In the genomic region with DNA sequence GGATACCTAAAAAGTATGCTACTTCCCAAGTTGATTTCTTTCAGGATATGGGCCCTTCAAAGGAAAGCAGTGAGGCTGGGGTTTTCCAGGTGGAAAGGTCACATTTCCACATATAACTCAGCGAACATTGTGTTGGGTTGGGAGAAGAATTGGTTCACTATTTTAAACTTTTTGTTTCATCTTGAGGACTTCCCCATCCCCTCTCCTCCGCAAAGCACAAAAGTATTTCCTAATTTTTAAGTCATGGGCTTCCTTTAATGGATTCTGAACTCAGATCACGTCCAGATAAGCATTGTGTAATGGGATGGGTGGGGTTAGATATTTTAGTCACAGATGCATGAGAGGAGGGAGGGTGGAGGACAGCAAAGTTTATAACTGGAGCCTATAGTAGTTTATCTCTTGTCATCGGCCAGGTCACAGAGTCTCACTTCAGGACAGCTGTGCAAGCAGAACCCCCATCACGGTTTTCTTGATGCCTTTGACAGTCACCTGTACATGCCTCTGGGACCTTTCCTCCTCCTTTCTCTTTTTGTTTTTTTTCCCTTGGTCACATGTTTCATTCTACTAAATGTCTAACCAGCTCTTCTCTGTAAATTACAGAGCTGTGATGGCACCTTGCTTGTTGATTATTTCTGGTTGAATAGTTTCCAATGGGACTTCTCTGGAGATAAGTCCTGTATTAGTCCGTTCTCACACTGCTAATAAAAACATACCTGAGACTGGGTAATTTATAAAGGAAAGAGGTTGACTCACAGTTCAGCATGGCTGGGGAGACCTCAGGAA, we compare ENCODE assay signal across 8 cellular contexts.
A peak's percentile ranks its signal among the peaks of the same experiment; 100 is the strongest.
DNase-seq lines count a peak whose midpoint lies in the region; ATAC-seq and TF ChIP-seq lines count a peak whose summit lies in the region.

No MANE protein-coding gene starts in this region.

- H3K36me3 Mint-ChIP-seq in endothelial cell (ENCODE audit: low read depth, unreplicated experiment) (no peaks in the 10 kb centered on the region), nephron (ENCODE audit: low read depth) (peaks cover 55% of the 10 kb centered on the region)

- DNase-seq in EH (ENCODE audit: low read depth), result peak; percentile 83
- DNase-seq in NCI-H146 treated with DMSO at 0.1 percent for 48 hours (lab: John Stamatoyannopoulos, UW; ENCODE audit: unreplicated experiment), result peak; percentile 22
- no peak for DNase-seq in endothelial cell (ENCODE audit: low spot score)
- no peak for DNase-seq in NCI-H82 (lab: John Stamatoyannopoulos, UW)
- DNase-seq in OCI-M2 (lab: John Stamatoyannopoulos, UW; ENCODE audit: unreplicated experiment), result no peak

- no peak for TF ChIP-seq CTCF in endothelial cell (IDR thresholded peaks at IDR 0.05; ENCODE audit: unreplicated experiment)
- no peak for TF ChIP-seq CTCF in nephron (IDR thresholded peaks at IDR 0.05; ENCODE audit: unreplicated experiment in 3 of 3)

- H3K27ac Mint-ChIP-seq in endothelial cell (ENCODE audit: unreplicated experiment), result peak overlapping the region; percentile 31
- peak overlapping the region; percentile 2 to 36 (median 34) for H3K27ac Mint-ChIP-seq in nephron

- H3K9me3 Mint-ChIP-seq in endothelial cell (ENCODE audit: unreplicated experiment), result no peaks in the 10 kb centered on the region
- H3K9me3 Mint-ChIP-seq in nephron, result no peaks in the 10 kb centered on the region

- H3K27me3 Mint-ChIP-seq in endothelial cell (ENCODE audit: unreplicated experiment) (peaks cover under 1% of the 10 kb centered on the region), nephron (ENCODE audit: low read depth) (no peaks in the 10 kb centered on the region)

- ATAC-seq in GM21786 (IDR thresholded peaks at IDR 0.05; ENCODE audit: unreplicated experiment), result no peak
- ATAC-seq in GM21447 (IDR thresholded peaks at IDR 0.05; ENCODE audit: unreplicated experiment), result no peak

- H3K4me3 Mint-ChIP-seq in endothelial cell (ENCODE audit: unreplicated experiment) (no peak overlapping the region), nephron (no peak overlapping the region)

- H3K4me1 Mint-ChIP-seq in endothelial cell (ENCODE audit: unreplicated experiment) (peaks cover 45% of the 10 kb centered on the region), nephron (peaks cover 17% of the 10 kb centered on the region)

Comparison
In these comparisons a context has a peak if more than half of its experiments do, and no peak if none do; other contexts are left out.
1. DNase-seq: peak in EH (single experiment) and NCI-H146 treated with DMSO at 0.1 percent for 48 hours (single experiment); none in endothelial cell (single experiment), NCI-H82 (single experiment) and OCI-M2 (single experiment).